ENCODE assay signal across 8 cellular contexts in genomic region chr1:61043010-61043820, GRCh38. TPM values are rescaled to one million over a fixed set of nuclear protein-coding genes. Genes with fewer than 3 reads are reported as not detected.
DNase-seq lines count a peak whose midpoint lies in the region; ATAC-seq and TF ChIP-seq lines count a peak whose summit lies in the region.

No MANE protein-coding gene starts in this region.

- H3K36me3 Mint-ChIP-seq in activated T-helper 2 cell treated with anti-CD3 and anti-CD28 coated beads, Interferon-gamma antibody, Interleukin-2, Interleukin-4, amounts not matched to agents 10 μg/mL and 5 μg/mL and 100 μg/mL, durations not matched to agents 14 hours and 24 hours and 36 hours (ENCODE audit: low read depth): no peaks in the 10 kb centered on the region
- no peaks in the 10 kb centered on the region for H3K36me3 Mint-ChIP-seq in naive thymus-derived CD8-positive, alpha-beta T cell
- no peaks in the 10 kb centered on the region for H3K36me3 Mint-ChIP-seq in stimulated activated effector memory CD8-positive, alpha-beta T cell treated with anti-CD3 and anti-CD28 coated beads, Interleukin-12 subunit alpha, Interleukin-12 subunit beta, amount 100 ng/mL, for 72 hours

- DNase-seq in GM12865 (ENCODE audit: low read depth) (peak; percentile 60), fibroblast of peridontal ligament (ENCODE audit: extremely low read depth) (peak; percentile 68)
- peak; percentile 69 for DNase-seq in activated T-helper 2 cell treated with anti-CD3 and anti-CD28 coated beads, Interferon-gamma antibody, Interleukin-2, Interleukin-4, amounts not matched to agents 10 μg/mL and 5 μg/mL and 100 μg/mL, durations not matched to agents 14 hours and 24 hours and 36 hours (ENCODE audit: low spot score)
- peak; percentile 65 to 91 (median 80) for DNase-seq in naive thymus-derived CD8-positive, alpha-beta T cell
- DNase-seq in stimulated activated effector memory CD8-positive, alpha-beta T cell treated with anti-CD3 and anti-CD28 coated beads, Interleukin-12 subunit alpha, Interleukin-12 subunit beta, amount 100 ng/mL, for 72 hours (ENCODE audit: low spot score in 2 of 2): peak; percentile 91 to 97

- H3K4me2 ChIP-seq in OCI-LY1 (ENCODE audit: low read length): no peak overlapping the region

- POLR2A ChIA-PET in naive thymus-derived CD8-positive, alpha-beta T cell (lab: Charles Lee): interaction anchor here (0.6 to 1.5 kb wide), 2 partner anchors 34 to 1380 kb away, joined by 3 to 9 read pairs; no protein-coding TSS in a partner anchor

- no peaks in the 10 kb centered on the region for H3K79me2 ChIP-seq in OCI-LY1 (ENCODE audit: insufficient read depth, low read length)

- H3K9ac ChIP-seq in OCI-LY1 (ENCODE audit: low read length): no peak overlapping the region

- ATAC-seq in HG03342 (IDR thresholded peaks at IDR 0.05; ENCODE audit: unreplicated experiment) (peak; percentile 88), GM18861 (IDR thresholded peaks at IDR 0.05; ENCODE audit: unreplicated experiment) (no peak)
- ATAC-seq in naive thymus-derived CD8-positive, alpha-beta T cell: peak; percentile 97 to 98
- peak; percentile 97 for ATAC-seq in stimulated activated effector memory CD8-positive, alpha-beta T cell treated with anti-CD3 and anti-CD28 coated beads, Interleukin-12 subunit alpha, Interleukin-12 subunit beta, amount 100 ng/mL, for 72 hours

- no peaks in the 10 kb centered on the region for H4K20me1 ChIP-seq in OCI-LY1 (ENCODE audit: insufficient read depth, low read length)

- peaks cover 56% of the 10 kb centered on the region for H3K27me3 Mint-ChIP-seq in activated T-helper 2 cell treated with anti-CD3 and anti-CD28 coated beads, Interferon-gamma antibody, Interleukin-2, Interleukin-4, amounts not matched to agents 10 μg/mL and 5 μg/mL and 100 μg/mL, durations not matched to agents 14 hours and 24 hours and 36 hours (ENCODE audit: low read depth)
- H3K27me3 Mint-ChIP-seq in naive thymus-derived CD8-positive, alpha-beta T cell: peaks cover 12 to 47% (median 31%) of the 10 kb centered on the region in 5 donors

- no peak overlapping the region for H3K4me3 ChIP-seq in GM12865 (ENCODE audit: low read depth, low read length)
- H3K4me3 ChIP-seq in OCI-LY1 (ENCODE audit: low read depth, low read length, poor library complexity, severe bottlenecking): no peak overlapping the region

- no peak overlapping the region for H3K4me3 Mint-ChIP-seq in activated T-helper 2 cell treated with anti-CD3 and anti-CD28 coated beads, Interferon-gamma antibody, Interleukin-2, Interleukin-4, amounts not matched to agents 10 μg/mL and 5 μg/mL and 100 μg/mL, durations not matched to agents 14 hours and 24 hours and 36 hours (ENCODE audit: low read depth)
- peak overlapping the region; percentile 63 to 88 (median 78) for H3K4me3 Mint-ChIP-seq in naive thymus-derived CD8-positive, alpha-beta T cell
- peak overlapping the region; percentile 53 for H3K4me3 Mint-ChIP-seq in stimulated activated effector memory CD8-positive, alpha-beta T cell treated with anti-CD3 and anti-CD28 coated beads, Interleukin-12 subunit alpha, Interleukin-12 subunit beta, amount 100 ng/mL, for 72 hours

- H3K27me3 ChIP-seq in OCI-LY1 (ENCODE audit: insufficient read depth, low read length): no peaks in the 10 kb centered on the region

- H3K4me1 Mint-ChIP-seq in activated T-helper 2 cell treated with anti-CD3 and anti-CD28 coated beads, Interferon-gamma antibody, Interleukin-2, Interleukin-4, amounts not matched to agents 10 μg/mL and 5 μg/mL and 100 μg/mL, durations not matched to agents 14 hours and 24 hours and 36 hours (ENCODE audit: low read depth): no peaks in the 10 kb centered on the region
- H3K4me1 Mint-ChIP-seq in naive thymus-derived CD8-positive, alpha-beta T cell: peaks cover 0 to 6% (median 2%) of the 10 kb centered on the region in 4 donors
- H3K4me1 Mint-ChIP-seq in stimulated activated effector memory CD8-positive, alpha-beta T cell treated with anti-CD3 and anti-CD28 coated beads, Interleukin-12 subunit alpha, Interleukin-12 subunit beta, amount 100 ng/mL, for 72 hours: no peaks in the 10 kb centered on the region

- no peak overlapping the region for H3K27ac Mint-ChIP-seq in activated T-helper 2 cell treated with anti-CD3 and anti-CD28 coated beads, Interferon-gamma antibody, Interleukin-2, Interleukin-4, amounts not matched to agents 10 μg/mL and 5 μg/mL and 100 μg/mL, durations not matched to agents 14 hours and 24 hours and 36 hours
- peak overlapping the region in 1 of 10 donors; percentile 58 for H3K27ac Mint-ChIP-seq in naive thymus-derived CD8-positive, alpha-beta T cell
- no peak overlapping the region for H3K27ac Mint-ChIP-seq in stimulated activated effector memory CD8-positive, alpha-beta T cell treated with anti-CD3 and anti-CD28 coated beads, Interleukin-12 subunit alpha, Interleukin-12 subunit beta, amount 100 ng/mL, for 72 hours

- TF ChIP-seq CTCF in GM12865 (IDR thresholded peaks at IDR 0.05; ENCODE audit: insufficient read depth, low read depth, low read length, missing control alignments): peak; percentile 49
- peak; percentile 54; the same call in 1 of the 2 replicates for TF ChIP-seq CTCF in OCI-LY1 (IDR thresholded peaks at IDR 0.05; ENCODE audit: low read length)

- no peaks in the 10 kb centered on the region for H3K9me3 Mint-ChIP-seq in activated T-helper 2 cell treated with anti-CD3 and anti-CD28 coated beads, Interferon-gamma antibody, Interleukin-2, Interleukin-4, amounts not matched to agents 10 μg/mL and 5 μg/mL and 100 μg/mL, durations not matched to agents 14 hours and 24 hours and 36 hours
- H3K9me3 Mint-ChIP-seq in naive thymus-derived CD8-positive, alpha-beta T cell: no peaks in the 10 kb centered on the region
- H3K9me3 Mint-ChIP-seq in stimulated activated effector memory CD8-positive, alpha-beta T cell treated with anti-CD3 and anti-CD28 coated beads, Interleukin-12 subunit alpha, Interleukin-12 subunit beta, amount 100 ng/mL, for 72 hours: no peaks in the 10 kb centered on the region

- H3K27ac ChIP-seq in OCI-LY1 (ENCODE audit: low read depth, low read length, poor library complexity, severe bottlenecking): no peak overlapping the region

- no peak overlapping the region for H2AFZ ChIP-seq in OCI-LY1 (ENCODE audit: low read length)

- no peaks in the 10 kb centered on the region for H3K9me3 ChIP-seq in OCI-LY1 (ENCODE audit: low read length)

- intact Hi-C loops in activated T-helper 2 cell treated with anti-CD3 and anti-CD28 coated beads, Interferon-gamma antibody, Interleukin-2, Interleukin-4, amounts not matched to agents 10 μg/mL and 5 μg/mL and 100 μg/mL, durations not matched to agents 14 hours and 24 hours and 36 hours (cut with micrococcal nuclease): loop anchor here (2.0 to 10.0 kb wide), 3 partner anchors 194 to 1068 kb away; no protein-coding TSS in a partner anchor

- H3K36me3 ChIP-seq in OCI-LY1 (ENCODE audit: insufficient read depth, low read length): no peaks in the 10 kb centered on the region

- no peaks in the 10 kb centered on the region for H3K9me2 ChIP-seq in OCI-LY1 (ENCODE audit: low read depth, low read length)

- H3K4me1 ChIP-seq in OCI-LY1 (ENCODE audit: insufficient read depth, low read length, severe bottlenecking): no peaks in the 10 kb centered on the region

- no peaks in the 10 kb centered on the region for H3F3A ChIP-seq in OCI-LY1 (ENCODE audit: insufficient read depth, low read length)

RNA-seq across cellular contexts. Expression of gene NFIA, which starts 39.1 kb away (rescaled TPM):
- 1.4 and 1.5 TPM in 2 replicates for total RNA-seq in activated T-helper 2 cell treated with anti-CD3 and anti-CD28 coated beads, Interferon-gamma antibody, Interleukin-2, Interleukin-4, amounts not matched to agents 10 μg/mL and 5 μg/mL and 100 μg/mL, durations not matched to agents 14 hours and 24 hours and 36 hours
- 1 to 10 TPM; 6.3 to 7.1 TPM for total RNA-seq in naive thymus-derived CD8-positive, alpha-beta T cell
- 1 to 10 TPM; 7.4 to 7.8 (median 7.6) TPM for polyA plus RNA-seq in naive thymus-derived CD8-positive, alpha-beta T cell
